In the genomic region with DNA sequence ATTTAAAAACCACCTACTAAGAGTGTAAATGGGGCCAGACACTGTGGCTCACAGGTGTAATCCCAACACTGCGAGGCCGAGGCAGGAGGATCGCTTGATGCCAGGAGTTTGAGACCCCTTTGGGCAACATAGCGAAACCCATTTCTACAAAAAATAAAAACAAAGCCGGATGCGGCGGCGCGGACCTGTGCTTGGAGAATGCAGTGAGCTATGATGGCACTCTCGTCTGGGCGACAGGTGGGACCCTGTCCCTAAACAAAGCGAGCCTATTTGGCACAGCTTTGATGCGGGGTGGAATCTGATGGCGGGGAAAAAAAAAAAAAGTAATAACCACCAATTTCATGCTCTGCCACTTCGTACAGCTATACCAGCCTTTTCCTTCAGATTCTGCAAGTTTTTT, we compare ENCODE assay signal across 10 cellular contexts. TPM values are rescaled to one million over a fixed set of nuclear protein-coding genes. Genes with fewer than 3 reads are reported as not detected.
DNase-seq lines count a peak whose midpoint lies in the region; ATAC-seq, FAIRE-seq and TF ChIP-seq lines count a peak whose summit lies in the region.
"Had no signal": no experiment of that assay in that cellular context is flagged by ENCODE, and none has a peak within 500 bp of the region (broad histone marks: within the 10 kb centered on the region; RNA-seq: fewer than 3 reads in every experiment).

No MANE protein-coding gene starts in this region.

- TF ChIP-seq CTCF in activated B cell treated with CpG ODN at 0.5 μM for 24 hours (IDR thresholded peaks at IDR 0.05), result no peak
- TF ChIP-seq CTCF in fibroblast of pulmonary artery (IDR thresholded peaks at IDR 0.05; ENCODE audit: low read length, missing control alignments), result no peak

- POLR2A ChIA-PET in activated B cell treated with CpG ODN at 0.5 μM for 24 hours (lab: Charles Lee), result interaction anchor here (0.5 to 5.0 kb wide), 8 partner anchors 26 to 661 kb away, joined by 3 to 102 read pairs (median 16); partner anchors contain the start of genes ACAT2, SOD2 and WTAP

- FAIRE-seq in HTR-8/SVneo (lab: Jason Lieb, UNC), result no peak

- peak overlapping the region; percentile 95 for H3K4me3 Mint-ChIP-seq in activated B cell treated with CpG ODN at 0.5 μM for 24 hours

- intact Hi-C loops in activated B cell treated with CpG ODN at 0.5 μM for 24 hours (cut with micrococcal nuclease), result no loop called here

- no peak for ATAC-seq in activated B cell treated with CpG ODN at 0.5 μM for 24 hours (ENCODE audit: low read depth)

- H3K9me3 Mint-ChIP-seq in activated B cell treated with CpG ODN at 0.5 μM for 24 hours, result no peaks in the 10 kb centered on the region

- H3K36me3 ChIP-seq in HAP-1 (replicated peaks), result peaks cover 60% of the 10 kb centered on the region

- H3K27me3 Mint-ChIP-seq in activated B cell treated with CpG ODN at 0.5 μM for 24 hours, result no peaks in the 10 kb centered on the region

- peaks cover 75% of the 10 kb centered on the region for H3K36me3 Mint-ChIP-seq in activated B cell treated with CpG ODN at 0.5 μM for 24 hours (ENCODE audit: low read depth)

- peaks cover 44% of the 10 kb centered on the region for H3K4me1 Mint-ChIP-seq in activated B cell treated with CpG ODN at 0.5 μM for 24 hours

- H3K27me3 ChIP-seq in HAP-1 (ENCODE audit: low read depth), result no peaks in the 10 kb centered on the region

- H3K4me3 ChIP-seq in HAP-1 (peak overlapping the region; percentile 89), fibroblast of pulmonary artery (replicated peaks; ENCODE audit: low read depth, low read length) (peak overlapping the region; percentile 96), skeletal muscle cell (ENCODE audit: low read depth, low read length) (peak overlapping the region; percentile 90)

- in situ Hi-C loops in HAP-1 (cut with MboI; ENCODE audit: low sequenced_read_pairs), result no loop called here

- H3K27ac Mint-ChIP-seq in activated B cell treated with CpG ODN at 0.5 μM for 24 hours, result peak overlapping the region; percentile 82

- DNase-seq in HAP-1 (ENCODE audit: low spot score in 2 of 2), result no peak
- DNase-seq in activated B cell treated with CpG ODN at 0.5 μM for 24 hours, result no peak
- no peak for DNase-seq in fibroblast of pulmonary artery (ENCODE audit: low read depth)
- no peak for DNase-seq in skeletal muscle cell (ENCODE audit: low read depth)
- DNase-seq in middle frontal gyrus (ENCODE audit: extremely low spot score, low spot score), result no peak
- DNase-seq in SHP77 (lab: John Stamatoyannopoulos, UW), result no peak
- DNase-seq in HTR-8/SVneo (ENCODE audit: insufficient read length, low spot score), result no peak
- DNase-seq in SIG-M5 (lab: John Stamatoyannopoulos, UW), result no peak

- CTCF ChIA-PET in activated B cell treated with CpG ODN at 0.5 μM for 24 hours (lab: Charles Lee), result interaction anchor here (0.8 to 1.1 kb wide), 2 partner anchors 24 to 68 kb away, joined by 3 read pairs; no protein-coding TSS in a partner anchor

- no peaks in the 10 kb centered on the region for H3K9me3 ChIP-seq in HAP-1

- peaks cover 26% of the 10 kb centered on the region for H3K4me1 ChIP-seq in HAP-1

RNA-seq across cellular contexts. Expression of gene TCP1, which starts 1.1 kb away (rescaled TPM):
- 181 and 199 TPM in 2 replicates for total RNA-seq in activated B cell treated with CpG ODN at 0.5 μM for 24 hours

RNA-seq across cellular contexts. Expression of gene MRPL18, which starts 2.0 kb away (rescaled TPM):
- total RNA-seq in activated B cell treated with CpG ODN at 0.5 μM for 24 hours, result 44.7 and 47.7 TPM in 2 replicates

RNA-seq across cellular contexts. Expression of gene PNLDC1, which starts 11.8 kb away (rescaled TPM):
- total RNA-seq in activated B cell treated with CpG ODN at 0.5 μM for 24 hours, result 0.24 TPM in 1 of 2 replicates, not detected in the other
- total RNA-seq: HT1080, renal cortical epithelial cell had no signal

RNA-seq across cellular contexts. Expression of gene ACAT2, which starts 26.4 kb away (rescaled TPM):
- 82.0 and 87.9 TPM in 2 replicates for total RNA-seq in activated B cell treated with CpG ODN at 0.5 μM for 24 hours
